15 cellular contexts compared by ENCODE assay signal in genomic region chr3:125386811-125387210, GRCh38.
DNase-seq lines count a peak whose midpoint lies in the region; ATAC-seq lines count a peak whose summit lies in the region.
"Had no signal": no experiment of that assay in that cellular context is flagged by ENCODE, and none has a peak within 500 bp of the region (broad histone marks: within the 10 kb centered on the region; RNA-seq: fewer than 3 reads in every experiment).

No MANE protein-coding gene starts in this region.

- peak; percentile 59 for DNase-seq in EL
- DNase-seq in NCI-H226: peak; percentile 84
- peak; percentile 68 for DNase-seq in fibroblast of peridontal ligament (ENCODE audit: extremely low read depth)
- peak; percentile 76 for DNase-seq in non-pigmented ciliary epithelial cell (ENCODE audit: low read depth)
- DNase-seq in activated effector memory CD4-positive, alpha-beta T cell treated with Interleukin-2 at 50 U/mL for 16 hours: no peak
- DNase-seq: activated CD8-positive, alpha-beta memory T cell treated with anti-CD3 and anti-CD28 coated beads for 24 hours; amniotic stem cell; colonic mucosa; DMS53; left lung; NCI-H748 treated with DMSO at 0.1 percent for 48 hours had no signal

- no peak for ATAC-seq in HG02840 (IDR thresholded peaks at IDR 0.05; ENCODE audit: low FRiP score, unreplicated experiment)
- ATAC-seq in GM18502 (IDR thresholded peaks at IDR 0.05; ENCODE audit: poor library complexity, unreplicated experiment): no peak
- ATAC-seq in GM19328 (IDR thresholded peaks at IDR 0.05; ENCODE audit: unreplicated experiment): no peak
- ATAC-seq: left lung, WTC11 had no signal
